Comparison of ENCODE assay signal across 19 cellular contexts in genomic region chr12:122312926-122313325, GRCh38.
"Had no signal": no experiment of that assay in that cellular context is flagged by ENCODE, and none has a peak within 500 bp of the region (broad histone marks: within the 10 kb centered on the region; RNA-seq: fewer than 3 reads in every experiment).

No MANE protein-coding gene starts in this region.

- DNase-seq: activated CD4-positive, CD25-positive, alpha-beta regulatory T cell treated with anti-CD3 and anti-CD28 coated beads, Interleukin-2, amount 50 U/mL, for 72 hours; activated naive CD4-positive, alpha-beta T cell treated with anti-CD3 and anti-CD28 coated beads for 36 hours; central memory CD4-positive, alpha-beta T cell; effector memory CD8-positive, alpha-beta T cell; erythroblast; hypothalamus; left cardiac atrium; lower lobe of right lung; naive B cell; right lobe of liver; spleen; stimulated activated CD4-positive, alpha-beta T cell treated with anti-CD3 and anti-CD28 coated beads, Interleukin-2, amount 100 ng/mL, for 24 hours; stimulated activated naive CD4-positive, alpha-beta T cell; substantia nigra; upper lobe of left lung had no signal

- H3K9me3 ChIP-seq: lower lobe of right lung, neutrophil, right lobe of liver, spleen, upper lobe of left lung had no signal

- ATAC-seq: effector memory CD8-positive, alpha-beta T cell; left cardiac atrium; lower lobe of right lung; right lobe of liver had no signal

- H3K27me3 Mint-ChIP-seq: effector memory CD8-positive, alpha-beta T cell; naive B cell; progenitor cell of endocrine pancreas had no signal

- H3K4me1 ChIP-seq: lower lobe of right lung, right lobe of liver, upper lobe of left lung had no signal

- H3K4me1 Mint-ChIP-seq: mesothelial cell of epicardium, naive B cell had no signal

- H3K9me3 Mint-ChIP-seq: activated naive CD4-positive, alpha-beta T cell treated with anti-CD3 and anti-CD28 coated beads for 36 hours; effector memory CD8-positive, alpha-beta T cell; mesothelial cell of epicardium; naive B cell; T-helper 2 cell treated with Interferon-gamma antibody and Interleukin-4, amounts not matched to agents 5 μg/mL and 100 μg/mL, for 36 hours had no signal

- H3K4me3 Mint-ChIP-seq: activated naive CD4-positive, alpha-beta T cell treated with anti-CD3 and anti-CD28 coated beads for 36 hours; effector memory CD8-positive, alpha-beta T cell; mesothelial cell of epicardium; naive B cell; T-helper 2 cell treated with Interferon-gamma antibody and Interleukin-4, amounts not matched to agents 5 μg/mL and 100 μg/mL, for 36 hours had no signal

- H3K27ac ChIP-seq: lower lobe of right lung, neutrophil, right lobe of liver, spleen, upper lobe of left lung had no signal

- H3K27me3 ChIP-seq: neutrophil, right lobe of liver, spleen, upper lobe of left lung had no signal

- H3K27ac Mint-ChIP-seq: activated naive CD4-positive, alpha-beta T cell treated with anti-CD3 and anti-CD28 coated beads for 36 hours; effector memory CD8-positive, alpha-beta T cell; mesothelial cell of epicardium; naive B cell; progenitor cell of endocrine pancreas; T-helper 2 cell treated with Interferon-gamma antibody and Interleukin-4, amounts not matched to agents 5 μg/mL and 100 μg/mL, for 36 hours had no signal
